In genomic region chr3:40120067-40120692, GRCh38 we compare ENCODE assay signal across 14 cellular contexts.
"Had no signal": no experiment of that assay in that cellular context is flagged by ENCODE, and none has a peak within 500 bp of the region (broad histone marks: within the 10 kb centered on the region; RNA-seq: fewer than 3 reads in every experiment).

No MANE protein-coding gene starts in this region.

- H3K27me3 ChIP-seq: dorsolateral prefrontal cortex, right lobe of liver, transverse colon had no signal

- H3K4me3 ChIP-seq: dorsolateral prefrontal cortex, prostate gland, right lobe of liver, transverse colon had no signal

- H3K4me1 ChIP-seq: prostate gland, transverse colon had no signal

- H3K4me1 Mint-ChIP-seq: activated B cell treated with CpG ODN at 0.5 μM for 24 hours; activated CD4-positive, alpha-beta T cell treated with anti-CD3 and anti-CD28 coated beads, Interleukin-2, amount 10 ng/mL, durations not matched to agents 24 days and 14 days; activated T-helper 17 cell treated with anti-CD3 and anti-CD28 coated beads, Interleukin-2, amount 50 U/mL, for 72 hours; stimulated activated naive B cell treated with anti-CD40 and anti-IgM and Interleukin-4, amounts not matched to agents 10 μg/mL and 1 μg/mL and 100 μg/mL, for 72 hours had no signal

- H3K4me3 Mint-ChIP-seq: activated B cell treated with CpG ODN at 0.5 μM for 24 hours; activated CD4-positive, alpha-beta T cell treated with anti-CD3 and anti-CD28 coated beads, Interleukin-2, amount 10 ng/mL, durations not matched to agents 24 days and 14 days; activated naive CD4-positive, alpha-beta T cell treated with anti-CD3 and anti-CD28 coated beads for 36 hours; activated T-helper 17 cell treated with anti-CD3 and anti-CD28 coated beads, Interleukin-2, amount 50 U/mL, for 72 hours; stimulated activated naive B cell treated with anti-CD40 and anti-IgM and Interleukin-4, amounts not matched to agents 10 μg/mL and 1 μg/mL and 100 μg/mL, for 72 hours; T-helper 17 cell had no signal

- H3K27ac Mint-ChIP-seq: activated B cell treated with CpG ODN at 0.5 μM for 24 hours; activated CD4-positive, alpha-beta T cell treated with anti-CD3 and anti-CD28 coated beads, Interleukin-2, amount 10 ng/mL, durations not matched to agents 24 days and 14 days; activated naive CD4-positive, alpha-beta T cell treated with anti-CD3 and anti-CD28 coated beads for 36 hours; activated T-helper 17 cell treated with anti-CD3 and anti-CD28 coated beads, Interleukin-2, amount 50 U/mL, for 72 hours; stimulated activated naive B cell treated with anti-CD40 and anti-IgM and Interleukin-4, amounts not matched to agents 10 μg/mL and 1 μg/mL and 100 μg/mL, for 72 hours; T-helper 17 cell had no signal

- H3K9me3 ChIP-seq: prostate gland, right lobe of liver, transverse colon had no signal

- H3K36me3 Mint-ChIP-seq: stimulated activated naive B cell treated with anti-CD40 and anti-IgM and Interleukin-4, amounts not matched to agents 10 μg/mL and 1 μg/mL and 100 μg/mL, for 72 hours had no signal

- H3K9me3 Mint-ChIP-seq: activated B cell treated with CpG ODN at 0.5 μM for 24 hours; activated CD4-positive, alpha-beta T cell treated with anti-CD3 and anti-CD28 coated beads, Interleukin-2, amount 10 ng/mL, durations not matched to agents 24 days and 14 days; activated naive CD4-positive, alpha-beta T cell treated with anti-CD3 and anti-CD28 coated beads for 36 hours; activated T-helper 17 cell treated with anti-CD3 and anti-CD28 coated beads, Interleukin-2, amount 50 U/mL, for 72 hours; stimulated activated naive B cell treated with anti-CD40 and anti-IgM and Interleukin-4, amounts not matched to agents 10 μg/mL and 1 μg/mL and 100 μg/mL, for 72 hours had no signal

- ATAC-seq: activated T-helper 17 cell treated with anti-CD3 and anti-CD28 coated beads, Interleukin-2, amount 50 U/mL, for 72 hours; left ventricle myocardium superior; T-helper 17 cell had no signal

- H3K27ac ChIP-seq: prostate gland, right lobe of liver, transverse colon had no signal

- H3K36me3 ChIP-seq: prostate gland, right lobe of liver, transverse colon had no signal

- DNase-seq: activated B cell treated with CpG ODN at 0.5 μM for 24 hours; activated CD4-positive, alpha-beta T cell treated with anti-CD3 and anti-CD28 coated beads, Interleukin-2, amount 10 ng/mL, durations not matched to agents 24 days and 14 days; activated CD8-positive, alpha-beta memory T cell treated with anti-CD3 and anti-CD28 coated beads for 24 hours; activated naive CD4-positive, alpha-beta T cell treated with anti-CD3 and anti-CD28 coated beads for 36 hours; dorsolateral prefrontal cortex; islet precursor cell; left ventricle myocardium superior; right lobe of liver; stimulated activated CD4-positive, alpha-beta T cell treated with anti-CD3 and anti-CD28 coated beads, Interleukin-2, amount 100 ng/mL, for 24 hours; stimulated activated naive B cell treated with anti-CD40 and anti-IgM and Interleukin-4, amounts not matched to agents 10 μg/mL and 1 μg/mL and 100 μg/mL, for 72 hours; T-helper 17 cell; transverse colon had no signal
